In genomic region chr2:107729456-107729855, GRCh38 we compare ENCODE assay signal across 26 cellular contexts.
"Had no signal": no experiment of that assay in that cellular context is flagged by ENCODE, and none has a peak within 500 bp of the region (broad histone marks: within the 10 kb centered on the region; RNA-seq: fewer than 3 reads in every experiment).

No MANE protein-coding gene starts in this region.

- H3K36me3 ChIP-seq: left lung, lower lobe of right lung, ovary, right atrium auricular region, right lobe of liver, stomach, thyroid gland, transverse colon, upper lobe of left lung, vagina had no signal

- ATAC-seq: left colon; left lung; lower lobe of right lung; naive thymus-derived CD4-positive, alpha-beta T cell; natural killer cell treated with Interleukin-12 subunit alpha and Interleukin-12 subunit beta and Interleukin-15 and Interleukin-18, amount 100 ng/mL, for 72 hours; right lobe of liver; stimulated activated naive B cell treated with anti-CD40 and anti-IgM and Interleukin-4, amounts not matched to agents 10 μg/mL and 1 μg/mL and 100 μg/mL, for 72 hours; stimulated activated naive CD8-positive, alpha-beta T cell treated with anti-CD3 and anti-CD28 coated beads, Interleukin-15, Interleukin-2, amounts not matched to agents 100 U/mL and 50 U/mL, for 24 hours had no signal

- H3K4me1 ChIP-seq: left lung, lower lobe of right lung, right atrium auricular region, right lobe of liver, stomach, testis, thyroid gland, transverse colon, upper lobe of left lung, vagina had no signal

- DNase-seq: hypothalamus; immature natural killer cell; kidney; left colon; left lung; lower lobe of right lung; mammary epithelial cell; mesendoderm; naive thymus-derived CD4-positive, alpha-beta T cell; ovary; right lobe of liver; stimulated activated CD4-positive, alpha-beta T cell treated with anti-CD3 and anti-CD28 coated beads, Interleukin-12 subunit alpha, Interleukin-12 subunit beta, amount 100 ng/mL, for 4 hours; stimulated activated CD4-positive, alpha-beta T cell treated with anti-CD3 and anti-CD28 coated beads, Interleukin-15, amount 100 ng/mL, for 24 hours; stimulated activated CD4-positive, alpha-beta T cell treated with anti-CD3 and anti-CD28 coated beads, Interleukin-2, amount 100 ng/mL, for 24 hours; stimulated activated CD4-positive, alpha-beta T cell treated with anti-CD3 and anti-CD28 coated beads, Interleukin-4, amount 100 ng/mL, for 1 hour; stimulated activated naive B cell treated with anti-CD40 and anti-IgM and Interleukin-4, amounts not matched to agents 10 μg/mL and 1 μg/mL and 100 μg/mL, for 72 hours; stimulated activated naive CD8-positive, alpha-beta T cell treated with anti-CD3 and anti-CD28 coated beads, Interleukin-15, Interleukin-2, amounts not matched to agents 100 U/mL and 50 U/mL, for 24 hours; stomach; testis; thyroid gland; transverse colon; upper lobe of left lung had no signal

- H3K4me3 ChIP-seq: left lung, lower lobe of right lung, ovary, right atrium auricular region, right lobe of liver, stomach, testis, thyroid gland, transverse colon, upper lobe of left lung, vagina had no signal

- FAIRE-seq: islet of Langerhans, kidney had no signal

- H3K9me3 ChIP-seq: left lung, lower lobe of right lung, ovary, right atrium auricular region, right lobe of liver, stomach, testis, thyroid gland, transverse colon, upper lobe of left lung, vagina had no signal

- H3K27ac ChIP-seq: left lung, lower lobe of right lung, ovary, right atrium auricular region, right lobe of liver, stomach, testis, thyroid gland, transverse colon, upper lobe of left lung, vagina had no signal

- H3K27me3 ChIP-seq: left lung, ovary, right atrium auricular region, stomach, testis, thyroid gland, transverse colon, upper lobe of left lung, vagina had no signal
